ENCODE assay signal across 8 cellular contexts in the genomic region with DNA sequence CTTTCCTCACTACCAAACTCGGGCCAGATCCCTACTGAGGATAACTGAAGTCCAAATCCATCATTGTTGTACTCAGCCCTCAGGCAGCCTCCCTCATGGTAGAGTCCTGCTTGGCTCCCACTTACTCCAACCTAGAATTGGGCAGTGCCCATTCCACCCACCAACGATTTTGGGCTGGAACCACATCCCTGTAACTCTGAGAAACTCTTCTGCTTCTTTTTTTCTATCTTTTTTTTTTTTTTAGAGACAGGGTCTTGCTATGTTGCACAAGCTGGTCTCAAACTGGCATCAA. TPM values are rescaled to one million over a fixed set of nuclear protein-coding genes. Genes with fewer than 3 reads are reported as not detected.
DNase-seq lines count a peak whose midpoint lies in the region; ATAC-seq and TF ChIP-seq lines count a peak whose summit lies in the region.

No MANE protein-coding gene starts in this region.

- H3K9me3 ChIP-seq in heart right ventricle: no peaks in the 10 kb centered on the region
- H3K9me3 ChIP-seq in mesodermal cell (ENCODE audit: control insufficient read depth, low read length): no peaks in the 10 kb centered on the region
- no peaks in the 10 kb centered on the region for H3K9me3 ChIP-seq in uterus

- intact Hi-C loops in heart right ventricle (cut with DNase I) (loop anchor here in 2 of 10 donors (5.0 to 10.0 kb wide), 4 partner anchors 80 to 837 kb away; a partner anchor contains a TSS), Right ventricle myocardium superior (cut with DNase I) (no loop called here), uterus (cut with DNase I; ENCODE audit: low total_unique reads) (no loop called here)

- H3K36me3 ChIP-seq in heart right ventricle: peaks cover 0 to 47% (median 21%) of the 10 kb centered on the region in 9 donors
- H3K36me3 ChIP-seq in brain microvascular endothelial cell (replicated peaks): peaks cover 23% of the 10 kb centered on the region
- H3K36me3 ChIP-seq in mesodermal cell (ENCODE audit: control insufficient read depth, insufficient read depth, low read length): peaks cover 43% of the 10 kb centered on the region
- no peaks in the 10 kb centered on the region for H3K36me3 ChIP-seq in uterus

- TF ChIP-seq CTCF in heart right ventricle (IDR thresholded peaks at IDR 0.05): no peak
- TF ChIP-seq CTCF in brain microvascular endothelial cell (IDR thresholded peaks at IDR 0.05; ENCODE audit: low read depth, low read length, missing control alignments): no peak
- TF ChIP-seq CTCF in uterus (IDR thresholded peaks at IDR 0.05): no peak

- no peak for ATAC-seq in heart right ventricle
- no peak for ATAC-seq in Right ventricle myocardium superior (ENCODE audit: poor library complexity)
- no peak for ATAC-seq in HG03039 (IDR thresholded peaks at IDR 0.05; ENCODE audit: unreplicated experiment)
- no peak for ATAC-seq in GM19452 (IDR thresholded peaks at IDR 0.05; ENCODE audit: unreplicated experiment)

- peak overlapping the region; percentile 89 to 98 (median 96) for H3K27ac ChIP-seq in heart right ventricle
- no peak overlapping the region for H3K27ac ChIP-seq in brain microvascular endothelial cell
- no peak overlapping the region for H3K27ac ChIP-seq in mesodermal cell (ENCODE audit: low read depth, low read length, severe bottlenecking)
- H3K27ac ChIP-seq in uterus: peak overlapping the region; percentile 94 to 95

- H3K27me3 ChIP-seq in heart right ventricle (no peaks in the 10 kb centered on the region), brain microvascular endothelial cell (replicated peaks) (no peaks in the 10 kb centered on the region), uterus (no peaks in the 10 kb centered on the region)

- no peak for TF ChIP-seq POLR2A in uterus (IDR thresholded peaks at IDR 0.05)

- 24 to 29% methylated on average over 2 of the region's 2 CpGs for WGBS in heart right ventricle, 2 donors
- WGBS in mesodermal cell (ENCODE audit: insufficient coverage in 2 of 2), 2 experiments: 53 to 71% methylated on average over 1 to 2 of the region's 2 CpGs

- in situ Hi-C loops in brain microvascular endothelial cell (cut with HindIII; ENCODE audit: low pct_ligation_motif_present, low sequenced_read_pairs): no loop called here

- no peak for DNase-seq in heart right ventricle
- DNase-seq in Right ventricle myocardium superior: no peak
- no peak for DNase-seq in brain microvascular endothelial cell
- DNase-seq in uterus: no peak
- DNase-seq in medulla oblongata (ENCODE audit: extremely low spot score): no peak

- H3K4me3 ChIP-seq in heart right ventricle (peak overlapping the region; percentile 73 to 97 (median 88)), brain microvascular endothelial cell (ENCODE audit: low read depth, low read length) (peak overlapping the region; percentile 84), mesodermal cell (ENCODE audit: extremely low read depth, insufficient read depth, low read length, poor library complexity, severe bottlenecking) (peak overlapping the region; percentile 84), uterus (peak overlapping the region; percentile 77 to 83)

- H3K4me1 ChIP-seq in heart right ventricle (peaks cover 5 to 28% (median 21%) of the 10 kb centered on the region in 9 donors), mesodermal cell (ENCODE audit: control insufficient read depth, insufficient read depth, low read length, poor library complexity, severe bottlenecking) (no peaks in the 10 kb centered on the region), uterus (peaks cover 0 to 7% of the 10 kb centered on the region in 2 donors)

RNA-seq across cellular contexts. Expression of a gene that starts 1.2 kb away (rescaled TPM):
- total RNA-seq in heart right ventricle: 10 to 100 TPM in 9 of 10 donors, 1 to 10 TPM in 1; 9.9 to 23.9 (median 16.7) TPM
- 10 to 100 TPM; 26.8 to 58.1 TPM for polyA plus RNA-seq in heart right ventricle
- total RNA-seq in Right ventricle myocardium superior: 18.9 TPM
- 29.2 TPM for polyA plus RNA-seq in mesodermal cell (2013, experiment 1 of 2)
- 21.9 TPM for polyA plus RNA-seq in mesodermal cell (2013, experiment 2 of 2)
- total RNA-seq in uterus: 10 to 100 TPM in 2 of 4 donors, 1 to 10 TPM in 2; 1.0 to 82.4 (median 10.0) TPM

RNA-seq across cellular contexts. Expression of a gene that starts 6.3 kb away (rescaled TPM):
- total RNA-seq in heart right ventricle: 10 to 100 TPM; 24.6 to 38.5 (median 27.5) TPM
- 10 to 100 TPM; 30.5 to 40.2 TPM for polyA plus RNA-seq in heart right ventricle
- 28.3 TPM for total RNA-seq in Right ventricle myocardium superior
- 45.6 TPM for polyA plus RNA-seq in mesodermal cell (2013, experiment 1 of 2)
- 37.9 TPM for polyA plus RNA-seq in mesodermal cell (2013, experiment 2 of 2)
- 10 to 100 TPM in 2 of 4 donors, 1 to 10 TPM in 2; 8.5 to 78.4 (median 16.5) TPM for total RNA-seq in uterus

RNA-seq across cellular contexts. Expression of a gene that starts 41.8 kb away (rescaled TPM):
- total RNA-seq in heart right ventricle (1 to 10 TPM; 4.0 to 7.4 (median 5.6) TPM), Right ventricle myocardium superior (4.4 TPM), uterus (10 to 100 TPM in 1 of 4 donors, 1 to 10 TPM in 3; 3.1 to 11.5 (median 7.0) TPM)
- polyA plus RNA-seq in heart right ventricle: 1 to 10 TPM; 2.7 to 3.1 TPM
- 10.2 TPM for polyA plus RNA-seq in mesodermal cell (2013, experiment 1 of 2)
- 10.5 TPM for polyA plus RNA-seq in mesodermal cell (2013, experiment 2 of 2)

RNA-seq across cellular contexts. Expression of a gene that starts 47.0 kb away (rescaled TPM):
- total RNA-seq in heart right ventricle (10 to 100 TPM; 40.1 to 60.6 (median 46.7) TPM), Right ventricle myocardium superior (36.7 TPM), uterus (10 to 100 TPM in 2 of 4 donors, 1 to 10 TPM in 2; 5.6 to 80.7 (median 26.0) TPM)
- 10 to 100 TPM in 1 of 2 donors, 1 to 10 TPM in 1; 2.6 to 26.3 TPM for polyA plus RNA-seq in heart right ventricle
- polyA plus RNA-seq in mesodermal cell (2013, experiment 1 of 2): 24.7 TPM
- polyA plus RNA-seq in mesodermal cell (2013, experiment 2 of 2): 17.1 TPM

Comparison
In these comparisons a context has a peak if more than half of its experiments do, and no peak if none do; other contexts are left out.
1. H3K27ac ChIP-seq: peak in heart right ventricle (10 of 10) and uterus (2 of 2); none in brain microvascular endothelial cell (single experiment) and mesodermal cell (single experiment).
2. Peak in every context shown above with its lines, with median percentiles within 50 percentile points of each other: H3K4me3 ChIP-seq.